ENCODE assay signal across 8 cellular contexts in the genomic region with DNA sequence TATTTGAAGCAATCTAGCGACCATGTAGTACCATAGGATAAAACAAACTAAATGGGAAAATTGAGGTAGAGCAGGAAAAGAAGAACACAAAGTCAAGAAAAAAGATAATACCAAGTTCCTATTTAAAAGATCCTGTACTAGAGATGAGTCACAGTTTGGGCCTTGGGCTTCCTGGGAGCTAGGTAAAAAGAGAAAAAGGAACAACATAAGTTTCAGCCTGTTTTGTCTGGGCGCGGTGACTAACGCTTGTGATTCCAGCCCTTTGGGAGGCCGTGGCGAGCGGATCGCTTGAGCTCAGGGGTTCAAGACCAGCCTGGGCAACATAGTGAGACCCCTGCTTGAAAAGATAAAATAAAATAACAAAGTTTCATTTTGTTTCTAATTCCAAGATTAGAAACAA. TPM values are rescaled to one million over a fixed set of nuclear protein-coding genes. Genes with fewer than 3 reads are reported as not detected.
DNase-seq lines count a peak whose midpoint lies in the region; ATAC-seq and TF ChIP-seq lines count a peak whose summit lies in the region.

No MANE protein-coding gene starts in this region.

- no peaks in the 10 kb centered on the region for H3K36me3 ChIP-seq in effector memory CD4-positive, alpha-beta T cell (ENCODE audit: control insufficient read depth, insufficient read depth, low read length)
- H3K36me3 ChIP-seq in psoas muscle (ENCODE audit: insufficient read depth in 1 of 2, low read depth in 1 of 2) = no peaks in the 10 kb centered on the region

- WGBS in psoas muscle, 3 donors = 80 to 91% (median 87%) methylated on average over 8 of the region's 8 CpGs

- peak overlapping the region; percentile 81 for H3K27ac ChIP-seq in effector memory CD4-positive, alpha-beta T cell (ENCODE audit: insufficient read depth, low read length, poor library complexity, severe bottlenecking)
- H3K27ac ChIP-seq in psoas muscle (no peak overlapping the region), coronary artery (no peak overlapping the region)

- DNase-seq in GM12864 (ENCODE audit: low read depth) (no peak), OCI-M1 (lab: John Stamatoyannopoulos, UW) (peak; percentile 47), psoas muscle (no peak), kidney glomerular epithelial cell (lab: John Stamatoyannopoulos, UW) (no peak), coronary artery (ENCODE audit: low spot score) (no peak), NCI-H774 (lab: John Stamatoyannopoulos, UW) (no peak)
- peak in 1 of 3 donors; percentile 12 for DNase-seq in effector memory CD4-positive, alpha-beta T cell

- H3K4me3 ChIP-seq in GM12864 (ENCODE audit: low read depth, low read length) = peak overlapping the region; percentile 78
- H3K4me3 ChIP-seq in effector memory CD4-positive, alpha-beta T cell (ENCODE audit: insufficient read depth, low read depth, low read length, poor library complexity, severe bottlenecking) = peak overlapping the region; percentile 57
- peak overlapping the region; percentile 84 for H3K4me3 ChIP-seq in psoas muscle
- no peak overlapping the region for H3K4me3 ChIP-seq in coronary artery

- intact Hi-C loops in psoas muscle (cut with DNase I) = no loop called here

- no peaks in the 10 kb centered on the region for H3K9me3 ChIP-seq in effector memory CD4-positive, alpha-beta T cell (ENCODE audit: control insufficient read depth, low read length)
- no peaks in the 10 kb centered on the region for H3K9me3 ChIP-seq in psoas muscle

- ATAC-seq in psoas muscle (no peak), GM21360 (IDR thresholded peaks at IDR 0.05; ENCODE audit: unreplicated experiment) (no peak)

- TF ChIP-seq CTCF in GM12864 (IDR thresholded peaks at IDR 0.05; ENCODE audit: low read depth, low read length, missing control alignments) (no peak), psoas muscle (IDR thresholded peaks at IDR 0.05) (no peak), coronary artery (IDR thresholded peaks at IDR 0.05) (no peak)

- peaks cover 23% of the 10 kb centered on the region for H3K4me1 ChIP-seq in effector memory CD4-positive, alpha-beta T cell (ENCODE audit: control insufficient read depth, insufficient read depth, low read length, poor library complexity, severe bottlenecking)
- H3K4me1 ChIP-seq in psoas muscle = no peaks in the 10 kb centered on the region

- no peaks in the 10 kb centered on the region for H3K27me3 ChIP-seq in effector memory CD4-positive, alpha-beta T cell (replicated peaks; ENCODE audit: control insufficient read depth, insufficient read depth, low read length, poor library complexity, severe bottlenecking)
- H3K27me3 ChIP-seq in psoas muscle (ENCODE audit: insufficient read depth in 3 of 3, low read length in 2 of 3) = no peaks in the 10 kb centered on the region

RNA-seq across cellular contexts. Expression of a gene that starts 14.0 kb away (rescaled TPM):
- under 1 TPM in 1 of 4 donors, not detected in 3; 0.15 TPM for total RNA-seq in psoas muscle
- polyA plus RNA-seq in psoas muscle = under 1 TPM in 2 of 3 donors, not detected in 1; 0.08 to 0.10 TPM

RNA-seq across cellular contexts. Expression of a gene that starts 15.8 kb away (rescaled TPM):
- total RNA-seq in psoas muscle = 10 to 100 TPM; 10.1 to 14.9 (median 11.9) TPM
- 1 to 10 TPM; 6.7 to 9.7 (median 7.1) TPM for polyA plus RNA-seq in psoas muscle
